15 cellular contexts compared by ENCODE assay signal in genomic region chr12:102757874-102758244, GRCh38.
A peak's percentile ranks its signal among the peaks of the same experiment; 100 is the strongest.
DNase-seq lines count a peak whose midpoint lies in the region; ATAC-seq and TF ChIP-seq lines count a peak whose summit lies in the region.
"Had no signal": no experiment of that assay in that cellular context is flagged by ENCODE, and none has a peak within 500 bp of the region (broad histone marks: within the 10 kb centered on the region; RNA-seq: fewer than 3 reads in every experiment).

No MANE protein-coding gene starts in this region.

- H3K9me3 Mint-ChIP-seq in nephron (no peaks in the 10 kb centered on the region), glutamatergic neuron (ENCODE audit: unreplicated experiment) (no peaks in the 10 kb centered on the region)
- H3K9me3 Mint-ChIP-seq: CD8-positive, alpha-beta T cell had no signal

- H3K27ac ChIP-seq in tibial nerve: peak overlapping the region; percentile 14 to 83 (median 59)
- H3K27ac ChIP-seq: BLaER1 had no signal

- peak overlapping the region; percentile 31 to 99 (median 98) for H3K27ac Mint-ChIP-seq in nephron
- no peak overlapping the region for H3K27ac Mint-ChIP-seq in glutamatergic neuron (ENCODE audit: unreplicated experiment)
- H3K27ac Mint-ChIP-seq: CD8-positive, alpha-beta T cell had no signal

- no peak overlapping the region for H3K4me3 ChIP-seq in fibroblast of mammary gland (ENCODE audit: control insufficient read depth, low read depth, low read length)
- no peak overlapping the region for H3K4me3 ChIP-seq in tibial nerve
- H3K4me3 ChIP-seq: BLaER1 had no signal

- H3K4me3 Mint-ChIP-seq in nephron (peak overlapping the region in 1 of 3 experiments; percentile 59), glutamatergic neuron (ENCODE audit: unreplicated experiment) (no peak overlapping the region)
- H3K4me3 Mint-ChIP-seq: CD8-positive, alpha-beta T cell had no signal

- DNase-seq in MV-4-11 (lab: John Stamatoyannopoulos, UW) (peak; percentile 8), fibroblast of mammary gland (ENCODE audit: low read depth) (peak; percentile 17), tibial nerve (ENCODE audit: low spot score in 2 of 2) (no peak), glutamatergic neuron (no peak)
- no peak for DNase-seq in stimulated activated naive CD4-positive, alpha-beta T cell treated with Interleukin-2 at 50 U/mL for 16 hours (lab: John Stamatoyannopoulos, UW)
- DNase-seq: CD8-positive, alpha-beta T cell; H7; KG1; NCI-H1092; NCI-H1694; NCI-H524 had no signal

- no peaks in the 10 kb centered on the region for H3K9me3 ChIP-seq in tibial nerve
- H3K9me3 ChIP-seq: BLaER1 had no signal

- H3K27me3 ChIP-seq in tibial nerve: no peaks in the 10 kb centered on the region
- H3K27me3 ChIP-seq: BLaER1 had no signal

- peaks cover 0 to 33% (median 5%) of the 10 kb centered on the region in 4 donors for H3K4me1 ChIP-seq in tibial nerve
- H3K4me1 ChIP-seq: BLaER1 had no signal

- H3K36me3 ChIP-seq in tibial nerve: no peaks in the 10 kb centered on the region
- H3K36me3 ChIP-seq: BLaER1 had no signal

- no peak for ATAC-seq in HG02678 (IDR thresholded peaks at IDR 0.05; ENCODE audit: unreplicated experiment)
- ATAC-seq: CD8-positive, alpha-beta T cell; HepG2 had no signal

- peaks cover 49% of the 10 kb centered on the region for H3K4me1 Mint-ChIP-seq in nephron
- no peaks in the 10 kb centered on the region for H3K4me1 Mint-ChIP-seq in glutamatergic neuron (ENCODE audit: low read depth, unreplicated experiment)

- peak in 1 of 2 donors; percentile 45 for TF ChIP-seq EP300 in tibial nerve (IDR thresholded peaks at IDR 0.05)

- H3K36me3 Mint-ChIP-seq in nephron (ENCODE audit: low read depth): no peaks in the 10 kb centered on the region
- H3K36me3 Mint-ChIP-seq in glutamatergic neuron (ENCODE audit: unreplicated experiment): peaks cover 6% of the 10 kb centered on the region
- H3K36me3 Mint-ChIP-seq: CD8-positive, alpha-beta T cell had no signal

- TF ChIP-seq CTCF in fibroblast of mammary gland (conservative IDR thresholded peaks at IDR 0.05; ENCODE audit: control insufficient read depth, insufficient read depth, low read depth, low read length) (no peak), nephron (IDR thresholded peaks at IDR 0.05; ENCODE audit: unreplicated experiment in 3 of 3) (no peak), tibial nerve (IDR thresholded peaks at IDR 0.05) (no peak), glutamatergic neuron (IDR thresholded peaks at IDR 0.05; ENCODE audit: partially characterized antibody, unreplicated experiment) (no peak)

- no peaks in the 10 kb centered on the region for H3K27me3 Mint-ChIP-seq in nephron (ENCODE audit: low read depth)
- H3K27me3 Mint-ChIP-seq in glutamatergic neuron (ENCODE audit: unreplicated experiment): no peaks in the 10 kb centered on the region

- WGBS in tibial nerve, 2 donors: 62 to 65% methylated on average over 1 of the region's 1 CpG

- TF ChIP-seq POLR2A in tibial nerve (IDR thresholded peaks at IDR 0.05): no peak

Comparison
In these comparisons a context has a peak if more than half of its experiments do, and no peak if none do; other contexts are left out.
1. DNase-seq: peak in MV-4-11 (single experiment) and fibroblast of mammary gland (single experiment); none in tibial nerve (0 of 2), glutamatergic neuron (single experiment) and stimulated activated naive CD4-positive, alpha-beta T cell treated with Interleukin-2 at 50 U/mL for 16 hours (single experiment).